In the genomic region with DNA sequence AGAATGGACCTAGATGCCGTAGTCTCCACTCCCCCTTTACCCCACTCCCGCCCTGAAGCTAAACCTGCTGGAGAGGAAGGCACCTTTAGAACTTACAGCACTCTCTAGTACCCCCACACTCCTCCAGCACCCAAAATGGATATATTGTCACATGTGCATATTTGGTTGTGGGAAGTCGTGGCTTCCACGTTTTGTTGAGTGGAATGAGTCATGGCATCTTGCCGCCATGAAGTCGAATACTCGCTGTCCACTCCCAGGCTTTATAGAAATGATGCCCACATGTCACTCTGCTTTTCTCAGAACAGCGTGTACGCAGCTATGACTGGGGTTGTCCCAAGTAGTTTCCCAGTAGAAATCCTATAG, we compare ENCODE assay signal across 8 cellular contexts. TPM values are rescaled to one million over a fixed set of nuclear protein-coding genes. Genes with fewer than 3 reads are reported as not detected.
DNase-seq lines count a peak whose midpoint lies in the region; ATAC-seq, FAIRE-seq and TF ChIP-seq lines count a peak whose summit lies in the region.

No MANE protein-coding gene starts in this region.

- H2AFZ ChIP-seq in HepG2 (ENCODE audit: low read length) = peak overlapping the region; percentile 32

- CTCF ChIA-PET in HepG2 (lab: Yijun Ruan, JAX; ENCODE audit: low intra/inter-chr PET ratio, low total read pairs) = no interaction called here

- peak overlapping the region; percentile 94 for H3K9ac ChIP-seq in HepG2 (ENCODE audit: insufficient read depth, low read depth, low read length)

- TF ChIP-seq CTCF in GM20000 (IDR thresholded peaks at IDR 0.05; ENCODE audit: extremely low read depth, missing control alignments) (no peak), chondrocyte (IDR thresholded peaks at IDR 0.05) (no peak), HepG2 (CRISPR knock-in tag; IDR thresholded peaks at IDR 0.05) (no peak)

- H3K27ac Mint-ChIP-seq in chondrocyte (ENCODE audit: unreplicated experiment) = peak overlapping the region; percentile 99

- H3K4me3 ChIP-seq in HepG2 (replicated peaks in 1 of 3; ENCODE audit: insufficient read depth in 1 of 3, low read depth in 2 of 3, low read length in 3 of 3) = peak overlapping the region; percentile 71 to 91 (median 85)

- H3K27me3 Mint-ChIP-seq in chondrocyte (ENCODE audit: low read depth) = no peaks in the 10 kb centered on the region

- no peak for TF ChIP-seq EP300 in HepG2 (IDR thresholded peaks at IDR 0.05; ENCODE audit: low read depth in 2 of 2, low read length in 2 of 2)
- no peak for TF ChIP-seq EP300 in HepG2 (CRISPR knock-in tag; IDR thresholded peaks at IDR 0.05; ENCODE audit: borderline replicate concordance)

- TSS peak; percentile 59 for BruUV-seq in HepG2 (replicated peaks; lab: Mats Ljungman, UMichigan)

- in situ Hi-C loops in HepG2 (cut with HindIII; ENCODE audit: extremely low pct_ligation_motif_present, low pct_unique_long_range_greater_than_20kb) = no loop called here

- H3K36me3 Mint-ChIP-seq in chondrocyte (ENCODE audit: low read depth) = peaks cover 17% of the 10 kb centered on the region

- FAIRE-seq in HepG2 (lab: Jason Lieb, UNC) = no peak

- H3K27me3 ChIP-seq in HepG2 (ENCODE audit: control insufficient read depth in 1 of 2, insufficient read depth in 2 of 2, low read length in 2 of 2) = no peaks in the 10 kb centered on the region; a peak in 1 of 5 replicates

- POLR2A ChIA-PET in HepG2 (lab: Yijun Ruan, JAX) = interaction anchor here (1.1 to 2.0 kb wide), 9 partner anchors 8 to 1873 kb away, joined by 3 to 8 read pairs (median 5); a partner anchor contains a TSS

- DNase-seq in DMS 273 (lab: John Stamatoyannopoulos, UW; ENCODE audit: unreplicated experiment) (peak; percentile 65), GM20000 (ENCODE audit: low spot score) (peak; percentile 26), HS-5 (ENCODE audit: low read depth) (peak; percentile 38), T-helper 2 cell (peak in 3 of 5 experiments; percentile 14 to 70 (median 22)), chondrocyte (ENCODE audit: low spot score) (no peak), HepG2 (ENCODE audit: low spot score) (peak; percentile 56), cerebellar nuclear complex (lab: John Stamatoyannopoulos, UW) (no peak)
- peak; percentile 18 for DNase-seq in stimulated activated CD8-positive, alpha-beta memory T cell treated with anti-CD3 and anti-CD28 coated beads, Interleukin-12 subunit alpha, Interleukin-12 subunit beta, amount 100 ng/mL, for 1 hour (ENCODE audit: low read depth)

- peaks cover 0 to 22% of the 10 kb centered on the region in 2 experiments; a peak in 4 of 5 replicates for H3K36me3 ChIP-seq in HepG2 (replicated peaks in 1 of 2; ENCODE audit: control insufficient read depth in 1 of 2, insufficient read depth in 2 of 2, low read length in 2 of 2)

- intact Hi-C loops in HepG2 (cut with micrococcal nuclease; ENCODE audit: unreplicated experiment) = loop anchor here (2.0 to 10.0 kb wide), 2 partner anchors 80 to 924 kb away; no protein-coding TSS in a partner anchor

- H3K79me2 ChIP-seq in HepG2 (ENCODE audit: insufficient read depth, low read length) = peaks cover 81% of the 10 kb centered on the region

- peak overlapping the region; percentile 72 for H3K4me2 ChIP-seq in HepG2 (ENCODE audit: low read depth, low read length)

- H3K4me1 ChIP-seq in HepG2 (ENCODE audit: insufficient read depth, low read length) = peaks cover 47% of the 10 kb centered on the region

- peaks cover 15% of the 10 kb centered on the region; the same call in 1 of the 2 replicates for H4K20me1 ChIP-seq in HepG2 (ENCODE audit: insufficient read depth, low read length)

- TF ChIP-seq POLR2A in HepG2 (IDR thresholded peaks at IDR 0.05; ENCODE audit: insufficient read depth in 1 of 2, low read depth in 2 of 2, low read length in 2 of 2) = no peak

- H3K27ac ChIP-seq in HepG2 (ENCODE audit: extremely low read length, insufficient read depth, low read length) = peak overlapping the region; percentile 96

- TF ChIP-seq RAD21 in HepG2 (CRISPR knock-in tag; IDR thresholded peaks at IDR 0.05) = no peak

- peak overlapping the region; percentile 89 for H3K4me3 Mint-ChIP-seq in chondrocyte (ENCODE audit: unreplicated experiment)

- WGBS in HepG2 (ENCODE audit: low lambda C conversion rate) = 5% methylated on average over 4 of the region's 9 CpGs

- H3K9me3 Mint-ChIP-seq in chondrocyte (ENCODE audit: low read depth) = peaks cover 15% of the 10 kb centered on the region

- peaks cover 39% of the 10 kb centered on the region for H3K4me1 Mint-ChIP-seq in chondrocyte (ENCODE audit: low read depth)

- ATAC-seq in HepG2 = peak; percentile 62

- peaks cover 13% of the 10 kb centered on the region for H3K9me3 ChIP-seq in HepG2 (ENCODE audit: low read length)

TF ChIP-seq in HepG2, 621 proteins besides CTCF, POLR2A, EP300 and RAD21 (continues in another document):
- TF ChIP-seq EED (CRISPR knock-in tag; IDR thresholded peaks at IDR 0.05) (no peak), REPIN1 (CRISPR knock-in tag; IDR thresholded peaks at IDR 0.05; ENCODE audit: borderline replicate concordance, low read depth) (no peak), SRSF1 (optimal IDR thresholded peaks at IDR 0.05; ENCODE audit: low read depth, low read length) (no peak)
- TF ChIP-seq, protein P1, sequence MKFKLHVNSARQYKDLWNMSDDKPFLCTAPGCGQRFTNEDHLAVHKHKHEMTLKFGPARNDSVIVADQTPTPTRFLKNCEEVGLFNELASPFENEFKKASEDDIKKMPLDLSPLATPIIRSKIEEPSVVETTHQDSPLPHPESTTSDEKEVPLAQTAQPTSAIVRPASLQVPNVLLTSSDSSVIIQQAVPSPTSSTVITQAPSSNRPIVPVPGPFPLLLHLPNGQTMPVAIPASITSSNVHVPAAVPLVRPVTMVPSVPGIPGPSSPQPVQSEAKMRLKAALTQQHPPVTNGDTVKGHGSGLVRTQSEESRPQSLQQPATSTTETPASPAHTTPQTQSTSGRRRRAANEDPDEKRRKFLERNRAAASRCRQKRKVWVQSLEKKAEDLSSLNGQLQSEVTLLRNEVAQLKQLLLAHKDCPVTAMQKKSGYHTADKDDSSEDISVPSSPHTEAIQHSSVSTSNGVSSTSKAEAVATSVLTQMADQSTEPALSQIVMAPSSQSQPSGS (CRISPR knock-in tag; IDR thresholded peaks at IDR 0.05) = no peak

RNA-seq across cellular contexts. Expression of a gene that starts 0.5 kb away (rescaled TPM):
- 48.8 to 75.3 TPM (median 53.1 TPM) in 3 replicates for total RNA-seq in chondrocyte
- total RNA-seq in HepG2 (2016; rRNA removed; fragmentation: Illumina TruSeq; extraction: Trizol) = 139 and 226 TPM in 2 replicates
- 12.4 and 15.6 TPM in 2 replicates for total RNA-seq in HepG2 (2016; cell fraction: cytosol; rRNA removed; fragmentation: Illumina TruSeq; extraction: Trizol; ENCODE audit: low read depth)
- total RNA-seq in HepG2 (2016; cell fraction: insoluble cytoplasmic fraction; rRNA removed; fragmentation: Illumina TruSeq; extraction: Trizol) = 135 and 236 TPM in 2 replicates
- total RNA-seq in HepG2 (2016; cell fraction: membrane; rRNA removed; fragmentation: Illumina TruSeq; extraction: Trizol) = 35.0 and 36.7 TPM in 2 replicates
- 101 TPM in 2 replicates for total RNA-seq in HepG2 (2016; cell fraction: nucleus; rRNA removed; fragmentation: Illumina TruSeq; extraction: Trizol)
- 50.4 and 50.8 TPM in 2 replicates for polyA plus RNA-seq in HepG2 (2011; rRNA removed)
- polyA plus RNA-seq in HepG2 (2011; cell fraction: cytosol; rRNA removed) = 29.9 and 40.2 TPM in 2 replicates
- polyA plus RNA-seq in HepG2 (2011; cell fraction: nucleus; rRNA removed) = 46.4 and 64.4 TPM in 2 replicates
- polyA plus RNA-seq in HepG2 (2012) = 51.4 and 68.4 TPM in 2 replicates
- polyA plus RNA-seq in HepG2 (2016; cell fraction: cytosol; fragmentation: Illumina TruSeq; extraction: Trizol; ENCODE audit: low read depth) = 3.5 and 3.9 TPM in 2 replicates
- polyA plus RNA-seq in HepG2 (2016; cell fraction: insoluble cytoplasmic fraction; fragmentation: Illumina TruSeq; extraction: Trizol; ENCODE audit: low read depth) = 137 and 143 TPM in 2 replicates
- 12.4 and 15.0 TPM in 2 replicates for polyA plus RNA-seq in HepG2 (2016; cell fraction: membrane; fragmentation: Illumina TruSeq; extraction: Trizol; ENCODE audit: low read depth)
- polyA plus RNA-seq in HepG2 (2016; cell fraction: nucleus; fragmentation: Illumina TruSeq; extraction: Trizol; ENCODE audit: insufficient read depth, low read depth) = 82.6 and 86.1 TPM in 2 replicates
- 44.6 and 47.2 TPM in 2 replicates for polyA minus RNA-seq in HepG2 (2011; rRNA and poly(A)+ RNA removed; ENCODE audit: low replicate concordance)
- 35.7 and 42.2 TPM in 2 replicates for polyA minus RNA-seq in HepG2 (2011; cell fraction: cytosol; rRNA and poly(A)+ RNA removed)
- 80.1 and 90.1 TPM in 2 replicates for polyA minus RNA-seq in HepG2 (2011; cell fraction: nucleus; rRNA and poly(A)+ RNA removed)

RNA-seq across cellular contexts. Expression of a gene that starts 0.7 kb away (rescaled TPM):
- total RNA-seq in chondrocyte (17.7 to 21.4 TPM (median 18.3 TPM) in 3 replicates), HepG2 (2016; rRNA removed; fragmentation: Illumina TruSeq; extraction: Trizol) (32.7 and 37.8 TPM in 2 replicates)
- 14.9 and 19.5 TPM in 2 replicates for total RNA-seq in HepG2 (2016; cell fraction: cytosol; rRNA removed; fragmentation: Illumina TruSeq; extraction: Trizol; ENCODE audit: low read depth)
- total RNA-seq in HepG2 (2016; cell fraction: insoluble cytoplasmic fraction; rRNA removed; fragmentation: Illumina TruSeq; extraction: Trizol) = 31.2 and 41.0 TPM in 2 replicates
- 14.4 and 18.0 TPM in 2 replicates for total RNA-seq in HepG2 (2016; cell fraction: membrane; rRNA removed; fragmentation: Illumina TruSeq; extraction: Trizol)
- total RNA-seq in HepG2 (2016; cell fraction: nucleus; rRNA removed; fragmentation: Illumina TruSeq; extraction: Trizol) = 29.5 and 32.6 TPM in 2 replicates
- 16.8 and 21.9 TPM in 2 replicates for polyA plus RNA-seq in HepG2 (2011; rRNA removed)
- polyA plus RNA-seq in HepG2 (2011; cell fraction: cytosol; rRNA removed) = 11.0 and 15.0 TPM in 2 replicates
- polyA plus RNA-seq in HepG2 (2011; cell fraction: nucleus; rRNA removed) = 8.3 and 8.9 TPM in 2 replicates
- 14.6 and 14.9 TPM in 2 replicates for polyA plus RNA-seq in HepG2 (2012)
- polyA plus RNA-seq in HepG2 (2016; cell fraction: cytosol; fragmentation: Illumina TruSeq; extraction: Trizol; ENCODE audit: low read depth) = 6.7 and 8.5 TPM in 2 replicates
- polyA plus RNA-seq in HepG2 (2016; cell fraction: insoluble cytoplasmic fraction; fragmentation: Illumina TruSeq; extraction: Trizol; ENCODE audit: low read depth) = 40.9 and 44.2 TPM in 2 replicates
- 9.6 and 10.1 TPM in 2 replicates for polyA plus RNA-seq in HepG2 (2016; cell fraction: membrane; fragmentation: Illumina TruSeq; extraction: Trizol; ENCODE audit: low read depth)
- 24.6 and 26.7 TPM in 2 replicates for polyA plus RNA-seq in HepG2 (2016; cell fraction: nucleus; fragmentation: Illumina TruSeq; extraction: Trizol; ENCODE audit: insufficient read depth, low read depth)
- polyA minus RNA-seq in HepG2 (2011; rRNA and poly(A)+ RNA removed; ENCODE audit: low replicate concordance) = 11.6 and 12.2 TPM in 2 replicates
- polyA minus RNA-seq in HepG2 (2011; cell fraction: cytosol; rRNA and poly(A)+ RNA removed) = 6.0 and 6.2 TPM in 2 replicates
- 47.3 and 50.1 TPM in 2 replicates for polyA minus RNA-seq in HepG2 (2011; cell fraction: nucleus; rRNA and poly(A)+ RNA removed)

Comparison
In these comparisons a context has a peak if more than half of its experiments do, and no peak if none do; other contexts are left out.
1. DNase-seq: peak in DMS 273 (single experiment), GM20000 (single experiment), HS-5 (single experiment), T-helper 2 cell (3 of 5), HepG2 (single experiment) and stimulated activated CD8-positive, alpha-beta memory T cell treated with anti-CD3 and anti-CD28 coated beads, Interleukin-12 subunit alpha, Interleukin-12 subunit beta, amount 100 ng/mL, for 1 hour (single experiment); none in chondrocyte (single experiment) and cerebellar nuclear complex (0 of 2).